Comparison of ENCODE assay signal across 8 cellular contexts in genomic region chr19:53792721-53793433, GRCh38. TPM values are rescaled to one million over a fixed set of nuclear protein-coding genes. Genes with fewer than 3 reads are reported as not detected.
DNase-seq lines count a peak whose midpoint lies in the region; ATAC-seq and TF ChIP-seq lines count a peak whose summit lies in the region.

No MANE protein-coding gene starts in this region.

- BruUV-seq in MCF 10A (replicated peaks; lab: Mats Ljungman, UMichigan), result no TSS peak

- CTCF ChIA-PET in MCF 10A (lab: Yijun Ruan, JAX), result interaction anchor here (0.5 to 12.2 kb wide), 58 partner anchors 9 to 1758 kb away, joined by 3 to 146 read pairs (median 4); no protein-coding TSS in a partner anchor

- H3K4me1 Mint-ChIP-seq in MCF 10A (ENCODE audit: insufficient read depth, unreplicated experiment), result no peaks in the 10 kb centered on the region

- H3K4me3 Mint-ChIP-seq in MCF 10A (ENCODE audit: unreplicated experiment), result no peak overlapping the region

- ATAC-seq in HG02678 (IDR thresholded peaks at IDR 0.05; ENCODE audit: unreplicated experiment) (peak; percentile 84), HG03139 (IDR thresholded peaks at IDR 0.05; ENCODE audit: unreplicated experiment) (no peak)

- DNase-seq in ELR (ENCODE audit: low read depth) (peak; percentile 90), NCI-H2227 treated with DMSO at 0.1 percent for 48 hours (lab: John Stamatoyannopoulos, UW) (peak; percentile 97), MCF 10A (ENCODE audit: unreplicated experiment) (peak; percentile 86), inferior parietal cortex (ENCODE audit: extremely low spot score) (peak; percentile 84)
- peak; percentile 49 to 55 for DNase-seq in stimulated activated CD4-positive, alpha-beta T cell treated with anti-CD3 and anti-CD28 coated beads, Interleukin-15, amount 100 ng/mL, for 1 hour (ENCODE audit: low read depth in 1 of 2, low spot score in 1 of 2)

- TF ChIP-seq CTCF in VCaP (conservative IDR thresholded peaks at IDR 0.05) (peak; percentile 100), MCF 10A (IDR thresholded peaks at IDR 0.05; ENCODE audit: unreplicated experiment) (peak; percentile 91)

- no peaks in the 10 kb centered on the region for H3K27me3 Mint-ChIP-seq in MCF 10A (ENCODE audit: insufficient read depth, unreplicated experiment)

- no peaks in the 10 kb centered on the region for H3K9me3 Mint-ChIP-seq in MCF 10A (ENCODE audit: unreplicated experiment)

- POLR2A ChIA-PET in MCF 10A (lab: Yijun Ruan, JAX), result interaction anchor here (0.6 to 0.7 kb wide), 2 partner anchors 17 to 322 kb away, joined by 3 to 4 read pairs; no protein-coding TSS in a partner anchor

- intact Hi-C loops in MCF 10A (cut with micrococcal nuclease), result loop anchor here (1.0 kb wide), 3 partner anchors 49 to 237 kb away; no protein-coding TSS in a partner anchor

- H3K36me3 Mint-ChIP-seq in MCF 10A (ENCODE audit: insufficient read depth, unreplicated experiment), result no peaks in the 10 kb centered on the region

- H3K27ac ChIP-seq in VCaP, result no peak overlapping the region

- H3K27ac Mint-ChIP-seq in MCF 10A (ENCODE audit: low read depth, unreplicated experiment), result no peak overlapping the region

RNA-seq across cellular contexts. Expression of gene NLRP12, which starts 31.2 kb away (rescaled TPM):
- total RNA-seq in MCF 10A (2022), result not detected in 2 replicates
